In the genomic region with DNA sequence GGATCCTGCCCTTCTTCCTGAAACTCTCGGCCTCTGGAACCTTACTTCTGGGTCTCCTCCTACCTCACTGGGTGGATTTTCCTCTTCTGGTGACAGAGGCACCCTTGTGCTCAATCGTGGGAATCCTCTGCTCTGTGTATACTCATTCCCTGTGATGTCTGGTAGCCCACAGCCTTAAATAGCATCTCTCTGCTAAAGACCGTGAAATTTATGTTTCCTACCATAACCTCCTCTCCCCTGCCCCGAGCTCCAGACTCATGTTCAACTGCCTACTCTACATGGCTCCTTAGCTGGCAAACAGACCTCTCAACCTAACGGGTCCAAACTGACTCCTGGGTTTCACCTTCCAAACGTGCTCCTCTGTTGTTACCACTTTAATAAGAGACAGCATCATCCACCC, we compare ENCODE assay signal across 25 cellular contexts. TPM values are rescaled to one million over a fixed set of nuclear protein-coding genes. Genes with fewer than 3 reads are reported as not detected.
DNase-seq lines count a peak whose midpoint lies in the region; ATAC-seq and TF ChIP-seq lines count a peak whose summit lies in the region.
"Had no signal": no experiment of that assay in that cellular context is flagged by ENCODE, and none has a peak within 500 bp of the region (broad histone marks: within the 10 kb centered on the region; RNA-seq: fewer than 3 reads in every experiment).

No MANE protein-coding gene starts in this region.

- peak overlapping the region; percentile 24 to 97 (median 79); a peak in 19 of 22 replicates for H3K4me2 ChIP-seq in BLaER1 treated with 17β-estradiol and CSF1 and Interleukin-3, amounts not matched to agents 10 nM and 100 nM
- H3K4me2 ChIP-seq: A549, GM23338 had no signal

- H3K27me3 Mint-ChIP-seq in T-helper 17 cell: peaks cover 47% of the 10 kb centered on the region
- peaks cover 10% of the 10 kb centered on the region for H3K27me3 Mint-ChIP-seq in endothelial cell (ENCODE audit: unreplicated experiment)

- H4K20me1 ChIP-seq in BLaER1 treated with 17β-estradiol and CSF1 and Interleukin-3, amounts not matched to agents 10 nM and 100 nM: peaks cover 6 to 42% (median 10%) of the 10 kb centered on the region in 11 experiments; a peak in 20 of 22 replicates

- no peak for ATAC-seq in T-helper 17 cell
- ATAC-seq: A549; CD8-positive, alpha-beta T cell; GM23338; HCT116 had no signal

- peaks cover 60 to 87% (median 65%) of the 10 kb centered on the region in 10 experiments for H3K4me1 ChIP-seq in BLaER1 treated with 17β-estradiol and CSF1 and Interleukin-3, amounts not matched to agents 10 nM and 100 nM

- DNase-seq in T-helper 17 cell: no peak
- DNase-seq in endothelial cell (ENCODE audit: low spot score): no peak
- no peak for DNase-seq in DMS53 treated with DMSO at 0.1 percent for 48 hours (lab: John Stamatoyannopoulos, UW; ENCODE audit: unreplicated experiment)
- DNase-seq in NCI-H774 (lab: John Stamatoyannopoulos, UW): no peak
- no peak for DNase-seq in activated effector memory CD4-positive, alpha-beta T cell treated with anti-CD3 and anti-CD28 coated beads, Interleukin-2, amount 50 U/mL, for 16 hours
- no peak for DNase-seq in DMS79 (lab: John Stamatoyannopoulos, UW)
- DNase-seq: 8988T; ACHN; AML-193; BE2C; Caco-2; CD4-positive, CD25-positive, alpha-beta regulatory T cell; CD8-positive, alpha-beta T cell; DMS153; DMS79 treated with DMSO at 0.1 percent for 48 hours; GF-D8; H9 had no signal

- H3K36me3 ChIP-seq in BLaER1 treated with 17β-estradiol and CSF1 and Interleukin-3, amounts not matched to agents 10 nM and 100 nM: peaks cover 0 to 40% (median 14%) of the 10 kb centered on the region in 11 experiments; a peak in 11 of 22 replicates
- H3K36me3 ChIP-seq: BE2C had no signal

- H3K27ac ChIP-seq in BLaER1 treated with 17β-estradiol and CSF1 and Interleukin-3, amounts not matched to agents 10 nM and 100 nM: peak overlapping the region in 8 of 11 experiments; percentile 1 to 52 (median 15); a peak in 10 of 22 replicates
- H3K27ac ChIP-seq: A549, C4-2B had no signal

- H3K36me3 Mint-ChIP-seq in T-helper 17 cell (ENCODE audit: low read depth): peaks cover 12% of the 10 kb centered on the region
- H3K36me3 Mint-ChIP-seq in endothelial cell (ENCODE audit: low read depth, unreplicated experiment): peaks cover 6% of the 10 kb centered on the region
- H3K36me3 Mint-ChIP-seq: CD8-positive, alpha-beta T cell had no signal

- H3K9me3 ChIP-seq in BLaER1 treated with 17β-estradiol and CSF1 and Interleukin-3, amounts not matched to agents 10 nM and 100 nM (replicated peaks in 1 of 11): peaks cover 0 to 12% (median 8%) of the 10 kb centered on the region in 11 experiments; a peak in 14 of 22 replicates
- no peaks in the 10 kb centered on the region for H3K9me3 ChIP-seq in T-helper 17 cell (ENCODE audit: control insufficient read depth, low read length, poor library complexity, severe bottlenecking)
- H3K9me3 ChIP-seq: A549, BE2C, Caco-2 had no signal

- no peak for TF ChIP-seq CTCF in endothelial cell (IDR thresholded peaks at IDR 0.05; ENCODE audit: unreplicated experiment)

- H3K4me3 Mint-ChIP-seq in T-helper 17 cell (peak overlapping the region; percentile 37), endothelial cell (ENCODE audit: unreplicated experiment) (peak overlapping the region; percentile 11)
- H3K4me3 Mint-ChIP-seq: CD8-positive, alpha-beta T cell; GM23338; H9 had no signal

- H3K27ac Mint-ChIP-seq in T-helper 17 cell (no peak overlapping the region), endothelial cell (ENCODE audit: unreplicated experiment) (no peak overlapping the region)
- H3K27ac Mint-ChIP-seq: CD4-positive, CD25-positive, alpha-beta regulatory T cell; CD8-positive, alpha-beta T cell; GM23338; H9 had no signal

- no peak overlapping the region for H3K4me3 ChIP-seq in BLaER1 treated with 17β-estradiol and CSF1 and Interleukin-3, amounts not matched to agents 10 nM and 100 nM
- H3K4me3 ChIP-seq: A549, GM23338 had no signal

- peak overlapping the region in 4 of 11 experiments; percentile 6 to 36 (median 18); a peak in 3 of 22 replicates for H3K9ac ChIP-seq in BLaER1 treated with 17β-estradiol and CSF1 and Interleukin-3, amounts not matched to agents 10 nM and 100 nM

- H3K27me3 ChIP-seq in BLaER1 treated with 17β-estradiol and CSF1 and Interleukin-3, amounts not matched to agents 10 nM and 100 nM: peaks cover 0 to 11% (median 5%) of the 10 kb centered on the region in 11 experiments; a peak in 16 of 22 replicates

- H3K4me1 Mint-ChIP-seq in T-helper 17 cell (peaks cover 32% of the 10 kb centered on the region), endothelial cell (ENCODE audit: unreplicated experiment) (peaks cover 13% of the 10 kb centered on the region)

- H3K9me3 Mint-ChIP-seq in endothelial cell (ENCODE audit: unreplicated experiment): no peaks in the 10 kb centered on the region
- H3K9me3 Mint-ChIP-seq: CD8-positive, alpha-beta T cell; GM23338; H9 had no signal

RNA-seq across cellular contexts. Expression of a gene that starts 9.9 kb away (rescaled TPM):
- total RNA-seq in T-helper 17 cell (1 to 10 TPM; 2.6 to 2.7 TPM), endothelial cell (ENCODE audit: unreplicated experiment) (9.7 TPM)
- total RNA-seq: G401, H4 had no signal

RNA-seq across cellular contexts. Expression of a gene that starts 10.4 kb away (rescaled TPM):
- total RNA-seq in T-helper 17 cell (not detected), endothelial cell (ENCODE audit: unreplicated experiment) (8.8 TPM)
- total RNA-seq: CD4-positive, CD25-positive, alpha-beta regulatory T cell; Daoy had no signal

RNA-seq across cellular contexts. Expression of a gene that starts 46.6 kb away (rescaled TPM):
- total RNA-seq in T-helper 17 cell: 100 to 1,000 TPM in 1 of 2 donors, 10 to 100 TPM in 1; 95.1 to 129 TPM
- total RNA-seq in endothelial cell (ENCODE audit: unreplicated experiment): 22.9 TPM
